Comparison of ENCODE assay signal across 20 cellular contexts in genomic region chr17:47170710-47171109, GRCh38. TPM values are rescaled to one million over a fixed set of nuclear protein-coding genes. Genes with fewer than 3 reads are reported as not detected.
A peak's percentile ranks its signal among the peaks of the same experiment; 100 is the strongest.
DNase-seq lines count a peak whose midpoint lies in the region; ATAC-seq, FAIRE-seq and TF ChIP-seq lines count a peak whose summit lies in the region.
"Had no signal": no experiment of that assay in that cellular context is flagged by ENCODE, and none has a peak within 500 bp of the region (broad histone marks: within the 10 kb centered on the region; RNA-seq: fewer than 3 reads in every experiment).

No MANE protein-coding gene starts in this region.

- H3K27me3 Mint-ChIP-seq in memory B cell: no peaks in the 10 kb centered on the region
- H3K27me3 Mint-ChIP-seq: CD4-positive, alpha-beta T cell had no signal

- H3K9me3 Mint-ChIP-seq in memory B cell: peaks cover 2% of the 10 kb centered on the region
- H3K9me3 Mint-ChIP-seq: CD4-positive, alpha-beta T cell; H9 had no signal

- no peak for DNase-seq in PC-9
- no peak for DNase-seq in K562 (ENCODE audit: extremely low read depth in 1 of 4, low spot score in 3 of 4)
- DNase-seq in memory B cell (ENCODE audit: low spot score in 2 of 2): no peak
- no peak for DNase-seq in caudate nucleus (lab: John Stamatoyannopoulos, UW)
- no peak for DNase-seq in stimulated activated CD4-positive, alpha-beta T cell treated with anti-CD3 and anti-CD28 coated beads, Interleukin-15, amount 100 ng/mL, for 24 hours
- DNase-seq in SK-N-SH: no peak
- DNase-seq: ACHN; Caco-2; CD4-positive, alpha-beta T cell; GOT3; H9 had no signal

- no peak overlapping the region for H3K4me2 ChIP-seq in PC-9
- no peak overlapping the region for H3K4me2 ChIP-seq in K562 (ENCODE audit: insufficient read depth, low read length)
- H3K4me2 ChIP-seq in SK-N-SH: no peak overlapping the region

- no peak overlapping the region for H3K4me3 ChIP-seq in HEK293 (ENCODE audit: low read depth, low read length)
- H3K4me3 ChIP-seq in PC-9: no peak overlapping the region
- no peak overlapping the region for H3K4me3 ChIP-seq in K562
- no peak overlapping the region for H3K4me3 ChIP-seq in SK-N-SH (ENCODE audit: low read depth in 2 of 2, low read length in 1 of 2)

- BruUV-seq in PC-9 (replicated peaks; lab: Mats Ljungman, UMichigan): no TSS peak
- BruUV-seq in K562 (replicated peaks; lab: Mats Ljungman, UMichigan): no TSS peak

- H3F3A ChIP-seq in PC-9 (ENCODE audit: insufficient read depth, low read depth) (no peaks in the 10 kb centered on the region), SK-N-SH (replicated peaks; ENCODE audit: insufficient read depth) (peaks cover 13% of the 10 kb centered on the region)

- no peak overlapping the region for H3K9ac ChIP-seq in K562 (ENCODE audit: insufficient read depth in 1 of 2, low read depth in 2 of 2, low read length in 2 of 2)
- no peak overlapping the region for H3K9ac ChIP-seq in SK-N-SH

- H3K9me1 ChIP-seq in K562 (ENCODE audit: control insufficient read depth, insufficient read depth, low read length): no peaks in the 10 kb centered on the region

- TF ChIP-seq CTCF in HEK293 (tag by site-specific recombination; IDR thresholded peaks at IDR 0.05) (no peak), PC-9 (conservative IDR thresholded peaks at IDR 0.05) (no peak), K562 (IDR thresholded peaks at IDR 0.05 in 2 of 3, conservative IDR thresholded peaks at IDR 0.05 in 1 of 3; ENCODE audit: insufficient read depth in 2 of 3, low read depth in 1 of 3, low read length in 3 of 3) (no peak), SK-N-SH (IDR thresholded peaks at IDR 0.05) (no peak)

- ATAC-seq in K562: no peak
- no peak for ATAC-seq in memory B cell (ENCODE audit: low read depth)
- no peak for ATAC-seq in GM21737 (IDR thresholded peaks at IDR 0.05; ENCODE audit: unreplicated experiment)

- in situ Hi-C loops in K562 (cut with MboI): no loop called here

- peaks cover 14% of the 10 kb centered on the region for H3K4me1 Mint-ChIP-seq in memory B cell

- no peak for TF ChIP-seq POLR2A in K562 (conservative IDR thresholded peaks at IDR 0.05)

- H3K27ac ChIP-seq in HEK293 (ENCODE audit: extremely low read depth, low read depth, low read length) (no peak overlapping the region), PC-9 (peak overlapping the region; percentile 14; the same call in 1 of the 2 replicates), K562 (ENCODE audit: extremely low read depth, low read depth, low read length) (no peak overlapping the region), caudate nucleus (ENCODE audit: low read depth, low read length) (no peak overlapping the region), SK-N-SH (ENCODE audit: low read depth in 2 of 2, low read length in 1 of 2) (no peak overlapping the region)
- H3K27ac ChIP-seq: C4-2B had no signal

- H3K9me2 ChIP-seq in PC-9 (ENCODE audit: insufficient read depth) (no peaks in the 10 kb centered on the region), SK-N-SH (no peaks in the 10 kb centered on the region)

- intact Hi-C loops in PC-9 (cut with micrococcal nuclease; ENCODE audit: unreplicated experiment): no loop called here
- intact Hi-C loops in K562 (cut with micrococcal nuclease): no loop called here

- H3K4me1 ChIP-seq in HEK293 (ENCODE audit: control insufficient read depth, insufficient read depth, low read length) (no peaks in the 10 kb centered on the region), PC-9 (replicated peaks; ENCODE audit: insufficient read depth) (no peaks in the 10 kb centered on the region), K562 (replicated peaks in 1 of 2; ENCODE audit: control insufficient read depth in 2 of 2, insufficient read depth in 2 of 2, low read length in 2 of 2) (peaks cover 0 to 4% of the 10 kb centered on the region in 2 experiments; a peak in 2 of 5 replicates), SK-N-SH (ENCODE audit: control insufficient read depth in 1 of 2, insufficient read depth in 2 of 2, low read depth in 1 of 2, low read length in 1 of 2) (no peaks in the 10 kb centered on the region; a peak in 1 of 4 replicates)
- H3K4me1 ChIP-seq: Caco-2 had no signal

- no peak for FAIRE-seq in K562 (lab: Jason Lieb, UNC)
- FAIRE-seq: A204.1, D721Med, G401.6, GM12891, GM19239 had no signal

- peaks cover 26% of the 10 kb centered on the region for H3K36me3 Mint-ChIP-seq in memory B cell

- CTCF ChIA-PET in HEK293 (lab: Yijun Ruan, JAX): interaction anchor here (0.9 to 1.4 kb wide), 3 partner anchors 11 to 145 kb away, joined by 4 read pairs; no protein-coding TSS in a partner anchor
- CTCF ChIA-PET in PC-9 (lab: Charles Lee): no interaction called here
- CTCF ChIA-PET in K562 (lab: Yijun Ruan, JAX; ENCODE audit: low intra/inter-chr PET ratio): no interaction called here
- CTCF ChIA-PET in SK-N-SH (lab: Yijun Ruan, JAX): interaction anchor here (0.7 to 1.2 kb wide), 2 partner anchors 15 to 1112 kb away, joined by 3 to 4 read pairs; no protein-coding TSS in a partner anchor

- 83% methylated on average over 4 of the region's 4 CpGs for WGBS in K562 (ENCODE audit: insufficient coverage, low coverage, missing lambda C conversion rate)
- 96% methylated on average over 4 of the region's 4 CpGs for WGBS in SK-N-SH (ENCODE audit: low lambda C conversion rate)

- no peaks in the 10 kb centered on the region for H3K9me3 ChIP-seq in HEK293 (ENCODE audit: control insufficient read depth, insufficient read depth, low read depth, low read length)
- H3K9me3 ChIP-seq in PC-9 (ENCODE audit: insufficient read depth, low read depth): no peaks in the 10 kb centered on the region
- H3K9me3 ChIP-seq in K562 (replicated peaks; ENCODE audit: control insufficient read depth, insufficient read depth, low read depth, low read length): no peaks in the 10 kb centered on the region
- H3K9me3 ChIP-seq in SK-N-SH: no peaks in the 10 kb centered on the region
- H3K9me3 ChIP-seq: Caco-2 had no signal

- H3K36me3 ChIP-seq in HEK293 (ENCODE audit: control insufficient read depth in 2 of 2, insufficient read depth in 1 of 2, low read length in 2 of 2) (peaks cover 58 to 75% of the 10 kb centered on the region in 2 experiments), PC-9 (ENCODE audit: low read depth) (peaks cover 45% of the 10 kb centered on the region), K562 (ENCODE audit: control insufficient read depth, insufficient read depth, low read length) (peaks cover 92% of the 10 kb centered on the region), SK-N-SH (replicated peaks in 1 of 2; ENCODE audit: control insufficient read depth in 1 of 2, insufficient read depth in 2 of 2, low read length in 1 of 2) (peaks cover 55 to 75% of the 10 kb centered on the region in 2 experiments)

- TF ChIP-seq EP300 in K562 (IDR thresholded peaks at IDR 0.05; ENCODE audit: low read length) (no peak), SK-N-SH (IDR thresholded peaks at IDR 0.05; ENCODE audit: borderline replicate concordance in 1 of 2, low read depth in 1 of 2, low read length in 1 of 2) (no peak)

- H3K27ac Mint-ChIP-seq in memory B cell: peak overlapping the region; percentile 45
- H3K27ac Mint-ChIP-seq: CD4-positive, alpha-beta T cell had no signal

- H4K20me1 ChIP-seq in PC-9 (ENCODE audit: insufficient read depth): no peaks in the 10 kb centered on the region
- no peaks in the 10 kb centered on the region; the same call in 1 of the 2 replicates for H4K20me1 ChIP-seq in K562 (replicated peaks; ENCODE audit: control insufficient read depth, insufficient read depth, low read length)
- H4K20me1 ChIP-seq in SK-N-SH (ENCODE audit: insufficient read depth): peaks cover 54% of the 10 kb centered on the region

- no peak overlapping the region for H2AFZ ChIP-seq in PC-9
- no peak overlapping the region for H2AFZ ChIP-seq in K562 (ENCODE audit: low read depth, low read length)
- no peak overlapping the region for H2AFZ ChIP-seq in SK-N-SH (ENCODE audit: low read depth)

- H3K4me3 Mint-ChIP-seq in memory B cell: no peak overlapping the region
- H3K4me3 Mint-ChIP-seq: CD4-positive, alpha-beta T cell; H9 had no signal

- TF ChIP-seq RAD21 in K562 (CRISPR knock-in tag; conservative IDR thresholded peaks at IDR 0.05 in 1 of 2, IDR thresholded peaks at IDR 0.05 in 1 of 2): no peak
- TF ChIP-seq RAD21 in SK-N-SH (IDR thresholded peaks at IDR 0.05; ENCODE audit: low read length): no peak

- H3K27me3 ChIP-seq in PC-9 (ENCODE audit: insufficient read depth, low read depth) (no peaks in the 10 kb centered on the region), K562 (ENCODE audit: control insufficient read depth in 2 of 2, insufficient read depth in 2 of 2, low read length in 2 of 2) (no peaks in the 10 kb centered on the region), SK-N-SH (ENCODE audit: insufficient read depth) (no peaks in the 10 kb centered on the region)

- POLR2A ChIA-PET in HEK293 (lab: Yijun Ruan, JAX): no interaction called here
- POLR2A ChIA-PET in PC-9 (lab: Charles Lee; ENCODE audit: unreplicated experiment): no interaction called here
- POLR2A ChIA-PET in K562 (lab: Yijun Ruan, JAX): interaction anchor here (1.0 to 1.5 kb wide), 2 partner anchors 8 to 14 kb away, joined by 4 to 7 read pairs; no protein-coding TSS in a partner anchor
- POLR2A ChIA-PET in SK-N-SH (lab: Yijun Ruan, JAX): no interaction called here

- H3K79me2 ChIP-seq in PC-9 (ENCODE audit: low read depth) (peaks cover 58% of the 10 kb centered on the region), K562 (ENCODE audit: control insufficient read depth, insufficient read depth, low read length) (peaks cover 79% of the 10 kb centered on the region), SK-N-SH (ENCODE audit: insufficient read depth) (peaks cover 100% of the 10 kb centered on the region)

RNA-seq across cellular contexts. Expression of gene CDC27, which starts 18.4 kb away (rescaled TPM):
- total RNA-seq in PC-9 (2021): 58.9 and 94.3 TPM in 2 replicates
- total RNA-seq in K562 (2011; cell fraction: chromatin; rRNA removed; ENCODE audit: low replicate concordance): 143 and 304 TPM in 2 replicates
- 50.0 and 59.6 TPM in 2 replicates for total RNA-seq in K562 (2011; cell fraction: nucleolus; rRNA removed)
- 94.1 and 102 TPM in 2 replicates for total RNA-seq in K562 (2011; cell fraction: nucleoplasm; rRNA removed)
- total RNA-seq in K562 (2014; rRNA removed): 79.5 and 81.0 TPM in 2 replicates
- total RNA-seq in K562 (2014; rRNA removed; fragmentation: Illumina TruSeq; extraction: Trizol): 102 and 118 TPM in 2 replicates
- 83.0 and 94.1 TPM in 2 replicates for total RNA-seq in K562 (2015; rRNA removed; fragmentation: Illumina TruSeq; extraction: Trizol)
- total RNA-seq in K562 (2021): 117 and 119 TPM in 2 replicates
- 119 and 155 TPM in 2 replicates for polyA plus RNA-seq in K562 (2011; rRNA removed)
- 67.7 and 77.1 TPM in 2 replicates for polyA plus RNA-seq in K562 (2011; cell fraction: cytosol; rRNA removed)
- 118 and 164 TPM in 2 replicates for polyA plus RNA-seq in K562 (2011; cell fraction: nucleus; rRNA removed)
- 36.5 and 85.2 TPM in 2 replicates for polyA plus RNA-seq in K562 (2012)
- 94.1 and 104 TPM in 2 replicates for polyA plus RNA-seq in K562 (2014; fragmentation: Illumina TruSeq; extraction: Trizol)
- polyA plus RNA-seq in K562 (2014; fragmentation: Nextera tagmentation; extraction: Ambion mirVana): 10 to 100 TPM; 28.6 to 34.5 TPM
- polyA plus RNA-seq in K562 (2014; rRNA removed): 41.9 and 48.3 TPM in 2 replicates
- 353 and 364 TPM in 2 replicates for polyA minus RNA-seq in K562 (2011; rRNA and poly(A)+ RNA removed)
- polyA minus RNA-seq in K562 (2011; cell fraction: cytosol; rRNA and poly(A)+ RNA removed): 95.5 and 126 TPM in 2 replicates
- polyA minus RNA-seq in K562 (2011; cell fraction: nucleus; rRNA and poly(A)+ RNA removed): 34.6 and 86.0 TPM in 2 replicates
- polyA plus RNA-seq in SK-N-SH (2012; rRNA removed): 44.3 and 48.7 TPM in 2 replicates
- 49.0 and 49.4 TPM in 2 replicates for polyA plus RNA-seq in SK-N-SH (2012; cell fraction: cytosol; rRNA removed)
- polyA plus RNA-seq in SK-N-SH (2012; cell fraction: nucleus; rRNA removed): 58.3 and 107 TPM in 2 replicates

RNA-seq across cellular contexts. Expression of gene MYL4, which starts 38.4 kb away (rescaled TPM):
- total RNA-seq in PC-9 (2021) (not detected in 2 replicates), K562 (2014; rRNA removed) (170 and 213 TPM in 2 replicates), K562 (2014; rRNA removed; fragmentation: Illumina TruSeq; extraction: Trizol) (83.5 and 117 TPM in 2 replicates), K562 (2015; rRNA removed; fragmentation: Illumina TruSeq; extraction: Trizol) (149 TPM in 2 replicates), K562 (2021) (177 and 183 TPM in 2 replicates)
- total RNA-seq in K562 (2011; cell fraction: chromatin; rRNA removed; ENCODE audit: low replicate concordance): 69.7 and 135 TPM in 2 replicates
- total RNA-seq in K562 (2011; cell fraction: nucleolus; rRNA removed): 127 and 133 TPM in 2 replicates
- total RNA-seq in K562 (2011; cell fraction: nucleoplasm; rRNA removed): 109 and 110 TPM in 2 replicates
- polyA plus RNA-seq in K562 (2011; rRNA removed) (221 and 324 TPM in 2 replicates), K562 (2014; fragmentation: Illumina TruSeq; extraction: Trizol) (252 and 284 TPM in 2 replicates), K562 (2014; fragmentation: Nextera tagmentation; extraction: Ambion mirVana) (100 to 1,000 TPM; 287 to 423 TPM), K562 (2014; rRNA removed) (319 and 378 TPM in 2 replicates), SK-N-SH (2012; rRNA removed) (not detected in 2 replicates)
- polyA plus RNA-seq in K562 (2011; cell fraction: cytosol; rRNA removed): 287 and 309 TPM in 2 replicates
- polyA plus RNA-seq in K562 (2011; cell fraction: nucleus; rRNA removed): 346 and 397 TPM in 2 replicates
- 170 and 179 TPM in 2 replicates for polyA plus RNA-seq in K562 (2012)
- 90.7 and 106 TPM in 2 replicates for polyA minus RNA-seq in K562 (2011; rRNA and poly(A)+ RNA removed)
- 34.9 and 40.8 TPM in 2 replicates for polyA minus RNA-seq in K562 (2011; cell fraction: cytosol; rRNA and poly(A)+ RNA removed)
- polyA minus RNA-seq in K562 (2011; cell fraction: nucleus; rRNA and poly(A)+ RNA removed): 29.5 and 45.3 TPM in 2 replicates
- polyA plus RNA-seq in SK-N-SH (2012; cell fraction: cytosol; rRNA removed): 0.04 TPM in 1 of 2 replicates, not detected in the other
- polyA plus RNA-seq in SK-N-SH (2012; cell fraction: nucleus; rRNA removed): 0.23 TPM in 1 of 2 replicates, not detected in the other
- total RNA-seq: Caco-2; CD4-positive, alpha-beta T cell; HT-29 had no signal

Comparison
In these comparisons a context has a peak if more than half of its experiments do, and no peak if none do; other contexts are left out.
1. RNA of gene MYL4, which starts 38.4 kb away (total RNA-seq): 69.7 to 213 TPM in K562; not detected in PC-9; every median in the first group is over 10 times any median in the second.
2. CTCF ChIA-PET loops: an anchor here in HEK293 (0.9 to 1.4 kb wide) and SK-N-SH (0.7 to 1.2 kb wide); none called in PC-9 and K562.
3. Of the 44 proteins assayed by ChIP-seq in both K562 and HEK293: peak only in K562: none; only in HEK293: none; in both: ZNF121; in neither: 43.